ENCODE assay signal across 16 cellular contexts in the genomic region with DNA sequence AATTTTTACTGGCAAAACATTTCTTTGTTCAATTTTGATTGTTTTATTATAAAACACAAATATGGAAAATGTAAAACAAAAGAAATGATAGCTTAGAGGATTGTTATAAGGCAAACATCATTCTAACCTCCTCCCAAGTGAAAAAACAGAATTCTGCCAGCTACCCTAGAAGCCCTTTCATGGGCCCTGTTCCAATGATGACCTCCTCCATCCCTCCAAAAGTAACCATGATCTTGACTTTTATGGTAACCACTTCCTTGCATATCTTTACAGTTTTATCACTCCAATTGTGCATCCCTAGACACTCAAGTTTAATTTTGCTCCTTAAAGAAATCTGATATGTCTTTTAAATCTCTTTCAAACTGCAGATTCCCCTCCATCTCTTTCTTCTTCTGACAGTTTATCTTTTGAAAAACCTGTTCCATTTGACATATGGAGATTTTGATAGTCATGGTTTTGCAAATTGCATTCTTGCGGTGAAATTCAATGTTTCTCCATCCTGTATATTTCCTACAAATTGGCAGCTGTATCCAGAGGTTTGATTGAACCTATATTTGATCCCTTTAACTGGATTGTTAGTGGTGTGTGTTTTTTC. TPM values are rescaled to one million over a fixed set of nuclear protein-coding genes. Genes with fewer than 3 reads are reported as not detected.
DNase-seq lines count a peak whose midpoint lies in the region; ATAC-seq and TF ChIP-seq lines count a peak whose summit lies in the region.
"Had no signal": no experiment of that assay in that cellular context is flagged by ENCODE, and none has a peak within 500 bp of the region (broad histone marks: within the 10 kb centered on the region; RNA-seq: fewer than 3 reads in every experiment).

No MANE protein-coding gene starts in this region.

- 0 out of 2 replicates have a peak overlapping the region, but pooled peaks have one; percentile 28 for H3K9ac ChIP-seq in HCT116 (ENCODE audit: low read length)

- H3K4me3 ChIP-seq in ACC112 (ENCODE audit: low read depth, low read length) (no peak overlapping the region), HCT116 (replicated peaks in 1 of 2; ENCODE audit: low read depth in 1 of 2, low read length in 2 of 2) (peak overlapping the region in 1 of 2 experiments; percentile 23; a peak in 1 of 4 replicates), ascending aorta (no peak overlapping the region), fibroblast of pulmonary artery (replicated peaks; ENCODE audit: low read depth, low read length) (no peak overlapping the region)
- H3K4me3 ChIP-seq: PC-9 had no signal

- CTCF ChIA-PET in HCT116 (lab: Charles Lee): interaction anchor here (1.2 kb wide), 1 partner anchor 11 kb away, joined by 7 read pairs; no protein-coding TSS in a partner anchor

- no peaks in the 10 kb centered on the region for H3K36me3 Mint-ChIP-seq in stimulated activated memory B cell treated with anti-CD40 and anti-IgM and Interleukin-4, amounts not matched to agents 10 μg/mL and 1 μg/mL and 100 μg/mL, for 72 hours
- H3K36me3 Mint-ChIP-seq: CD14-positive monocyte had no signal

- H3K27me3 ChIP-seq in ACC112 (ENCODE audit: insufficient read depth, low read length): no peaks in the 10 kb centered on the region
- no peaks in the 10 kb centered on the region for H3K27me3 ChIP-seq in HCT116 (ENCODE audit: insufficient read depth, low read length)
- H3K27me3 ChIP-seq in ascending aorta: no peaks in the 10 kb centered on the region

- H3K27ac ChIP-seq in ACC112 (ENCODE audit: low read depth, low read length): peak overlapping the region; percentile 87
- peak overlapping the region; percentile 38; the same call in 1 of the 2 replicates for H3K27ac ChIP-seq in HCT116 (ENCODE audit: low read depth, low read length)
- H3K27ac ChIP-seq in ascending aorta: peak overlapping the region; percentile 31 to 44
- H3K27ac ChIP-seq: PC-9 had no signal

- H3K4me1 ChIP-seq in ACC112 (ENCODE audit: control insufficient read depth, insufficient read depth, low read length, unreplicated experiment): peaks cover 35% of the 10 kb centered on the region
- H3K4me1 ChIP-seq in HCT116 (ENCODE audit: control insufficient read depth in 1 of 2, insufficient read depth in 2 of 2, low read length in 2 of 2): peaks cover 13 to 20% of the 10 kb centered on the region in 2 experiments
- peaks cover 0 to 9% of the 10 kb centered on the region in 2 donors for H3K4me1 ChIP-seq in ascending aorta

- H3K9me3 ChIP-seq in HCT116 (ENCODE audit: control insufficient read depth in 1 of 2, insufficient read depth in 1 of 2, low read depth in 1 of 2, low read length in 2 of 2): no peaks in the 10 kb centered on the region
- H3K9me3 ChIP-seq in ascending aorta: no peaks in the 10 kb centered on the region

- POLR2A ChIA-PET in HCT116 (lab: Charles Lee): no interaction called here

- DNase-seq in HCT116 (ENCODE audit: low read depth, low spot score) (no peak), ascending aorta (ENCODE audit: low spot score in 2 of 2) (no peak), fibroblast of pulmonary artery (ENCODE audit: low read depth) (peak; percentile 39), amygdala (lab: John Stamatoyannopoulos, UW) (no peak), NCI-H446 treated with DMSO at 0.1 percent for 48 hours (lab: John Stamatoyannopoulos, UW) (no peak)
- DNase-seq: COR-L47, DMS153, H7, NCI-H1417, NCI-H1930 had no signal

- TF ChIP-seq CTCF in HCT116 (IDR thresholded peaks at IDR 0.05 in 2 of 3, conservative IDR thresholded peaks at IDR 0.05 in 1 of 3; ENCODE audit: borderline replicate concordance in 1 of 3, insufficient read depth in 1 of 3, low read depth in 2 of 3, low read length in 2 of 3) (no peak), ascending aorta (IDR thresholded peaks at IDR 0.05) (no peak), fibroblast of pulmonary artery (IDR thresholded peaks at IDR 0.05; ENCODE audit: low read length, missing control alignments) (no peak)

- no peaks in the 10 kb centered on the region for H3K36me3 ChIP-seq in ACC112 (ENCODE audit: insufficient read depth, low read length)
- no peaks in the 10 kb centered on the region for H3K36me3 ChIP-seq in HCT116 (ENCODE audit: control insufficient read depth in 1 of 2, insufficient read depth in 2 of 2, low read length in 2 of 2)
- H3K36me3 ChIP-seq in ascending aorta: no peaks in the 10 kb centered on the region

- H3K9me2 ChIP-seq in HCT116 (ENCODE audit: insufficient read depth): no peaks in the 10 kb centered on the region

- RAD21 ChIA-PET in HCT116 (lab: Charles Lee; ENCODE audit: low non-redundant PET in 1 of 2, low total read pairs in 2 of 2, uncharacterized antibody in 2 of 2, unreplicated experiment in 2 of 2): no interaction called here

- no peak overlapping the region for H3K4me3 Mint-ChIP-seq in stimulated activated memory B cell treated with anti-CD40 and anti-IgM and Interleukin-4, amounts not matched to agents 10 μg/mL and 1 μg/mL and 100 μg/mL, for 72 hours
- H3K4me3 Mint-ChIP-seq: CD14-positive monocyte had no signal

- no peak for TF ChIP-seq RAD21 in HCT116 (IDR thresholded peaks at IDR 0.05; ENCODE audit: low read depth)

- no peak overlapping the region for H2AFZ ChIP-seq in ACC112 (ENCODE audit: low read length, unreplicated experiment)
- H2AFZ ChIP-seq in HCT116 (ENCODE audit: low read depth, low read length, poor library complexity, severe bottlenecking): no peak overlapping the region
- H2AFZ ChIP-seq: PC-9 had no signal

- BruUV-seq in HCT116 (replicated peaks; lab: Mats Ljungman, UMichigan): no TSS peak

- no peak overlapping the region for H3K27ac Mint-ChIP-seq in stimulated activated memory B cell treated with anti-CD40 and anti-IgM and Interleukin-4, amounts not matched to agents 10 μg/mL and 1 μg/mL and 100 μg/mL, for 72 hours

- peaks cover 32% of the 10 kb centered on the region for H3K27me3 Mint-ChIP-seq in stimulated activated memory B cell treated with anti-CD40 and anti-IgM and Interleukin-4, amounts not matched to agents 10 μg/mL and 1 μg/mL and 100 μg/mL, for 72 hours

- ATAC-seq in HCT116: no peak
- ATAC-seq in HG03196 (IDR thresholded peaks at IDR 0.05; ENCODE audit: unreplicated experiment): no peak
- no peak for ATAC-seq in stimulated activated memory B cell treated with anti-CD40 and anti-IgM and Interleukin-4, amounts not matched to agents 10 μg/mL and 1 μg/mL and 100 μg/mL, for 72 hours

- no peaks in the 10 kb centered on the region for H3K79me2 ChIP-seq in ACC112 (ENCODE audit: control insufficient read depth, insufficient read depth, low read length, unreplicated experiment)
- no peaks in the 10 kb centered on the region for H3K79me2 ChIP-seq in HCT116 (ENCODE audit: insufficient read depth, low read length)

- intact Hi-C loops in HCT116 (cut with micrococcal nuclease): no loop called here
- intact Hi-C loops in ascending aorta (cut with DNase I): no loop called here

- peaks cover 5% of the 10 kb centered on the region for H3K9me3 Mint-ChIP-seq in stimulated activated memory B cell treated with anti-CD40 and anti-IgM and Interleukin-4, amounts not matched to agents 10 μg/mL and 1 μg/mL and 100 μg/mL, for 72 hours

- TF ChIP-seq POLR2A in HCT116 (IDR thresholded peaks at IDR 0.05; ENCODE audit: borderline replicate concordance, extremely low read depth, insufficient read depth, insufficient read length): no peak

- H3K4me1 Mint-ChIP-seq in stimulated activated memory B cell treated with anti-CD40 and anti-IgM and Interleukin-4, amounts not matched to agents 10 μg/mL and 1 μg/mL and 100 μg/mL, for 72 hours: no peaks in the 10 kb centered on the region

- peak overlapping the region; percentile 65 for H3K4me2 ChIP-seq in HCT116 (ENCODE audit: low read length)
- H3K4me2 ChIP-seq: PC-9 had no signal

- H4K20me1 ChIP-seq in HCT116 (ENCODE audit: insufficient read depth): no peaks in the 10 kb centered on the region

TF ChIP-seq in HCT116, 20 proteins besides CTCF, POLR2A, EP300 and RAD21:
- TF ChIP-seq SRF (IDR thresholded peaks at IDR 0.05; ENCODE audit: low read depth): no peak
- TF ChIP-seq YY1 (IDR thresholded peaks at IDR 0.05; ENCODE audit: extremely low read depth, insufficient replicate concordance, low read depth, low read length): no peak
- TF ChIP-seq ZFX (IDR thresholded peaks at IDR 0.05): no peak

RNA-seq across cellular contexts. Expression of a gene that starts 27.0 kb away (rescaled TPM):
- total RNA-seq in HCT116 (2021; ENCODE audit: unreplicated experiment) (0.47 TPM), ascending aorta (2.6 TPM)
- polyA plus RNA-seq in HCT116 (2012): 0.06 and 0.30 TPM in 2 replicates
- total RNA-seq: SK-MEL-5 had no signal
- polyA plus RNA-seq: CD14-positive monocyte had no signal
